ENCODE assay signal across 8 cellular contexts in the genomic region with DNA sequence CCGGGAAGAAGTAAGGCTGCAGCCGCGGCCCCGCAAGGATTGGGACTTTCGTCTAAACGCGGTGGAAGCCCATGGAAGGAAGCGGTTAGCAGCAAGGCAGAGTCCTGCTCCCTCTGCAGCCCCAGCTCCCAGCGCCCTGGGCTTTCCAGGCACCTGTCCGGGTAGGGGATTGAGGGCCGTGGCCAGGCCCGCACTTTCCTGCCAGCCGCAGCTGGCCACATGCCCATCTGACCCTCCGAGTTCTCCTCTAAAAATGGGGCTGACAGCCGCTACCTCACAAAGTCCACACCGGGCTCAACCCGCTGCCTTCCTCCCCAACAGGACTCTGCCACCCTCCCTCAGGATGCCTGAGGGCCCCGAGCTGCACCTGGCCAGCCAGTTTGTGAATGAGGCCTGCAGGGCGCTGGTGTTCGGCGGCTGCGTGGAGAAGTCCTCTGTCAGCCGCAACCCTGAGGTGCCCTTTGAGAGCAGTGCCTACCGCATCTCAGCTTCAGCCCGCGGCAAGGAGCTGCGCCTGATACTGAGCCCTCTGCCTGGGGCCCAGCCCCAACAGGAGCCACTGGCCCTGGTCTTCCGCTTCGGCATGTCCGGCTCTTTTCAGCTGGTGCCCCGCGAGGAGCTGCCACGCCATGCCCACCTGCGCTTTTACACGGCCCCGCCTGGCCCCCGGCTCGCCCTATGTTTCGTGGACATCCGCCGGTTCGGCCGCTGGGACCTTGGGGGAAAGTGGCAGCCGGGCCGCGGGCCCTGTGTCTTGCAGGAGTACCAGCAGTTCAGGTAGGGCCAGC. TPM values are rescaled to one million over a fixed set of nuclear protein-coding genes. Genes with fewer than 3 reads are reported as not detected.
A peak's percentile ranks its signal among the peaks of the same experiment; 100 is the strongest.
DNase-seq lines count a peak whose midpoint lies in the region; ATAC-seq lines count a peak whose summit lies in the region.

No MANE protein-coding gene starts in this region.

- ATAC-seq in GM19351 (IDR thresholded peaks at IDR 0.05; ENCODE audit: unreplicated experiment) (no peak), GM19452 (IDR thresholded peaks at IDR 0.05; ENCODE audit: unreplicated experiment) (no peak), HG02642 (IDR thresholded peaks at IDR 0.05; ENCODE audit: poor library complexity, unreplicated experiment) (no peak)

- no peak for DNase-seq in CD4-positive, alpha-beta memory T cell
- DNase-seq in NCI-H526 (lab: John Stamatoyannopoulos, UW) = peak; percentile 14 to 62
- peak; percentile 60 for DNase-seq in ecto neural progenitor cell (ENCODE audit: low spot score)
- no peak for DNase-seq in KG1 (lab: John Stamatoyannopoulos, UW)

- peaks cover 0 to 30% (median 9%) of the 10 kb centered on the region in 8 donors for H3K9me3 Mint-ChIP-seq in CD4-positive, alpha-beta memory T cell

- H3K36me3 ChIP-seq in CD4-positive, alpha-beta memory T cell (ENCODE audit: insufficient read depth, low read length) = no peaks in the 10 kb centered on the region
- H3K36me3 ChIP-seq in muscle layer of duodenum (ENCODE audit: control insufficient read depth in 1 of 2, insufficient read depth in 2 of 2, low read length in 2 of 2) = no peaks in the 10 kb centered on the region

- H3K9me3 ChIP-seq in CD4-positive, alpha-beta memory T cell (ENCODE audit: control insufficient read depth in 1 of 2, low read length in 2 of 2) = peaks cover 6 to 7% of the 10 kb centered on the region in 2 donors
- no peaks in the 10 kb centered on the region for H3K9me3 ChIP-seq in muscle layer of duodenum (ENCODE audit: control insufficient read depth in 1 of 2, low read length in 2 of 2)

- H3K4me1 ChIP-seq in CD4-positive, alpha-beta memory T cell (ENCODE audit: insufficient read depth, low read length) = peaks cover 36% of the 10 kb centered on the region
- peaks cover 0 to 15% of the 10 kb centered on the region in 2 donors for H3K4me1 ChIP-seq in muscle layer of duodenum (ENCODE audit: control insufficient read depth in 1 of 2, insufficient read depth in 2 of 2, low read length in 2 of 2)

- POLR2A ChIA-PET in CD4-positive, alpha-beta memory T cell (lab: Charles Lee; ENCODE audit: partially characterized antibody) = interaction anchor here (1.0 to 10.1 kb wide), 12 partner anchors 10 to 325 kb away, joined by 3 to 148 read pairs (median 6); partner anchors contain the start of genes COMMD4, MAN2C1, PPCDC and SIN3A

- CTCF ChIA-PET in CD4-positive, alpha-beta memory T cell (lab: Charles Lee; ENCODE audit: partially characterized antibody) = interaction anchor here (1.4 kb wide), 1 partner anchor 19 kb away, joined by 8 read pairs; the partner anchor contains the start of gene MAN2C1

- no peaks in the 10 kb centered on the region for H3K27me3 ChIP-seq in CD4-positive, alpha-beta memory T cell (ENCODE audit: insufficient read depth, low read length)
- H3K27me3 ChIP-seq in muscle layer of duodenum (ENCODE audit: low read depth, low read length) = no peaks in the 10 kb centered on the region

- H3K27ac Mint-ChIP-seq in CD4-positive, alpha-beta memory T cell = peak overlapping the region; percentile 54 to 100 (median 99)

- intact Hi-C loops in CD4-positive, alpha-beta memory T cell (cut with micrococcal nuclease) = no loop called here

- peaks cover 14 to 38% (median 27%) of the 10 kb centered on the region in 4 donors for H3K4me1 Mint-ChIP-seq in CD4-positive, alpha-beta memory T cell

- H3K4me3 Mint-ChIP-seq in CD4-positive, alpha-beta memory T cell = peak overlapping the region; percentile 17 to 83 (median 72)

- peak overlapping the region; percentile 23 for H3K27ac ChIP-seq in CD4-positive, alpha-beta memory T cell (ENCODE audit: low read depth, low read length)
- H3K27ac ChIP-seq in muscle layer of duodenum (ENCODE audit: low read length) = no peak overlapping the region

- H3K4me3 ChIP-seq in CD4-positive, alpha-beta memory T cell (ENCODE audit: low read length in 2 of 2) = peak overlapping the region in 1 of 2 donors; percentile 72
- H3K4me3 ChIP-seq in muscle layer of duodenum (ENCODE audit: low read depth in 1 of 2, low read length in 2 of 2) = peak overlapping the region; percentile 82 to 99

- H3K36me3 Mint-ChIP-seq in CD4-positive, alpha-beta memory T cell = peaks cover 3 to 9% of the 10 kb centered on the region in 2 donors

- H3K27me3 Mint-ChIP-seq in CD4-positive, alpha-beta memory T cell = no peaks in the 10 kb centered on the region

RNA-seq across cellular contexts. Expression of gene NEIL1, which starts 1.9 kb away (rescaled TPM):
- 10 to 100 TPM; 13.0 to 16.4 TPM for total RNA-seq in CD4-positive, alpha-beta memory T cell
- polyA plus RNA-seq in CD4-positive, alpha-beta memory T cell = 1 to 10 TPM; 1.5 to 2.6 TPM

RNA-seq across cellular contexts. Expression of gene COMMD4, which starts 12.9 kb away (rescaled TPM):
- total RNA-seq in CD4-positive, alpha-beta memory T cell = 10 to 100 TPM; 33.9 to 36.4 TPM
- polyA plus RNA-seq in CD4-positive, alpha-beta memory T cell = 10 to 100 TPM; 41.0 to 45.6 TPM

RNA-seq across cellular contexts. Expression of gene MAN2C1, which starts 19.6 kb away (rescaled TPM):
- 100 to 1,000 TPM; 448 to 449 TPM for total RNA-seq in CD4-positive, alpha-beta memory T cell
- polyA plus RNA-seq in CD4-positive, alpha-beta memory T cell = 10 to 100 TPM; 32.2 to 38.0 TPM

Comparison
In these comparisons a context has a peak if more than half of its experiments do, and no peak if none do; other contexts are left out.
1. DNase-seq: peak in NCI-H526 (2 of 2) and ecto neural progenitor cell (single experiment); none in CD4-positive, alpha-beta memory T cell (0 of 5) and KG1 (single experiment).